Comparison of ENCODE assay signal across 22 cellular contexts in the genomic region with DNA sequence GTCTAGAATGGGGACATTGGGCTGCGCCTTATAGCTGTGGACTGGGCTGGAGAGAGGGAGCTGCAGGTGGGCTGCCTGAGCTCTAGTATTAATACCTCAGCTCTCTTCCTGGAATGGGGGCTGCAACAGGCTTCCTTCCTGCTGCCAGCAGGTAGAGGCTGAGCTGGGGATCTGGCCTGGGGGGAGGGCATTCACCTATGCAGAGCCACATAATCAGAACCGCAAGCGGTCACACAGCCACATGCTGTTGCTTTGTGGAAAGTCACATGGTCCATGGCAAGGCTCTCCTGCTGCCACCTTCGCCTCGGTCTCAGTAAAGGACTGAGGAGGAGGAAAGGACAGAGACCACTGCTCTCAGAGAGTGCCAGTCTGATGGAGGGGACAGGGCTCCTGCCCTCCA.
"Had no signal": no experiment of that assay in that cellular context is flagged by ENCODE, and none has a peak within 500 bp of the region (broad histone marks: within the 10 kb centered on the region; RNA-seq: fewer than 3 reads in every experiment).

No MANE protein-coding gene starts in this region.

- ATAC-seq: gastrocnemius medialis; heart right ventricle; naive thymus-derived CD4-positive, alpha-beta T cell; sciatic nerve had no signal

- H3K9me3 Mint-ChIP-seq: naive thymus-derived CD4-positive, alpha-beta T cell; nephron progenitor cell had no signal

- H3K9me3 ChIP-seq: esophagus muscularis mucosa, gastrocnemius medialis, heart right ventricle, spleen, stomach, thoracic aorta, transverse colon had no signal

- H3K4me1 ChIP-seq: gastrocnemius medialis, stomach, transverse colon had no signal

- H3K27me3 ChIP-seq: gastrocnemius medialis, heart right ventricle, spleen, stomach, transverse colon had no signal

- H3K27me3 Mint-ChIP-seq: naive thymus-derived CD4-positive, alpha-beta T cell had no signal

- H3K36me3 ChIP-seq: thoracic aorta, transverse colon had no signal

- DNase-seq: cortex of kidney; dorsolateral prefrontal cortex; effector CD8-positive, alpha-beta T cell; gastrocnemius medialis; heart right ventricle; hypothalamus; kidney glomerular epithelial cell; mesendoderm; naive thymus-derived CD4-positive, alpha-beta T cell; nephron progenitor cell; spleen; stimulated activated CD4-positive, alpha-beta T cell treated with anti-CD3 and anti-CD28 coated beads, Interleukin-15, amount 100 ng/mL, for 24 hours; stimulated activated CD4-positive, alpha-beta T cell treated with anti-CD3 and anti-CD28 coated beads, Interleukin-1b, Interleukin-23, amount 100 ng/mL, for 48 hours; stimulated activated CD4-positive, alpha-beta T cell treated with anti-CD3 and anti-CD28 coated beads, Interleukin-4, amount 100 ng/mL, for 24 hours; stimulated activated naive CD4-positive, alpha-beta T cell; stomach; substantia nigra; transverse colon had no signal

- H3K27ac ChIP-seq: dorsolateral prefrontal cortex, epithelial cell of prostate, esophagus muscularis mucosa, gastrocnemius medialis, heart right ventricle, spleen, stomach, thoracic aorta, transverse colon had no signal

- H3K4me3 ChIP-seq: dorsolateral prefrontal cortex, esophagus muscularis mucosa, gastrocnemius medialis, heart right ventricle, spleen, stomach, thoracic aorta, transverse colon had no signal

- H3K4me3 Mint-ChIP-seq: naive thymus-derived CD4-positive, alpha-beta T cell; nephron progenitor cell had no signal
